In the genomic region with DNA sequence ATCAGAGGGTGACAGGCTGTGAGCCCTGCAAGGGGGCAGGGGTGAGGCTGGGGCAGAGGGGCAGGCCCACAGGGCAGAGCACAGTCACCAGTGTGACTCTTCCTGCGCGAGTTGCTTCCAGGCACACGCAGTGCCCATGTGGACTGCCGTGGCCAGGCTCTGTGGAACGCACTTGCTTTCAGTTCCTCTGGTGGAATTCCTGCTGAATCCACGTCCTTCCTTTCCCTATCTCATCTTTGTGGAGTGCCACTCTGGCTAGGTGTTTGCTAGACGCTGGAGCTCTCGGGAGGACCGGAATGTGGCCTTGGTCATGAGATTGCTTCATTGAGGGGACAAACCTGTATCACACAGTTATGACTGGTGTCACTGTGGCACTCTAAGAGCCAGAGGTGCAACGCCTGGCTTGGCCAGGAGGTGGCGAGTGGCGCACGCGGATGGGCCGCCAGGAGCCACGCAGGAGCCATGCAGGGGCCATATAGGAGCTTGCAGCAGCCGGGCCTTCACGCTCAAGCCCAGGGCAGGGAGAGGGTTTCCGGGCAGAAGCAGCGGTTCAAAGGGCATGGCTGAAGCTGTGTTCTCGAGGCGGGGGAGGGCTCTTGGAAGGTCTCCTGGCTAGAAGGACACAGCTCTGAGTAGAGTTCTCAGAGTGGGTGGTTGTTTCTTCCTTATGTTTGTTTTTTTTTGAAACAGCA, we compare ENCODE assay signal across 2 cellular contexts.
TF ChIP-seq lines count a peak whose summit lies in the region.

No MANE protein-coding gene starts in this region.

TF ChIP-seq in HEK293T, 16 proteins besides CTCF, POLR2A, EP300 and RAD21 (continued from another document):
- TF ChIP-seq, protein P1, sequence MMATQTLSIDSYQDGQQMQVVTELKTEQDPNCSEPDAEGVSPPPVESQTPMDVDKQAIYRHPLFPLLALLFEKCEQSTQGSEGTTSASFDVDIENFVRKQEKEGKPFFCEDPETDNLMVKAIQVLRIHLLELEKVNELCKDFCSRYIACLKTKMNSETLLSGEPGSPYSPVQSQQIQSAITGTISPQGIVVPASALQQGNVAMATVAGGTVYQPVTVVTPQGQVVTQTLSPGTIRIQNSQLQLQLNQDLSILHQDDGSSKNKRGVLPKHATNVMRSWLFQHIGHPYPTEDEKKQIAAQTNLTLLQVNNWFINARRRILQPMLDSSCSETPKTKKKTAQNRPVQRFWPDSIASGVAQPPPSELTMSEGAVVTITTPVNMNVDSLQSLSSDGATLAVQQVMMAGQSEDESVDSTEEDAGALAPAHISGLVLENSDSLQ (IDR thresholded peaks at IDR 0.05) = no peak
- TF ChIP-seq TARDBP (IDR thresholded peaks at IDR 0.05) (no peak), FOXK2 (IDR thresholded peaks at IDR 0.05) (no peak), L3MBTL2 (conservative IDR thresholded peaks at IDR 0.05) (no peak; the same call in 1 of the 2 replicates), FOXA1 (IDR thresholded peaks at IDR 0.05) (no peak), NFRKB (IDR thresholded peaks at IDR 0.05) (no peak), LEF1 (IDR thresholded peaks at IDR 0.05; ENCODE audit: borderline replicate concordance) (no peak), BHLHE40 (IDR thresholded peaks at IDR 0.05; ENCODE audit: borderline replicate concordance) (no peak), ELF4 (IDR thresholded peaks at IDR 0.05) (no peak), HDGF (IDR thresholded peaks at IDR 0.05; ENCODE audit: borderline replicate concordance) (no peak), CTBP1 (IDR thresholded peaks at IDR 0.05; ENCODE audit: borderline replicate concordance) (no peak), ARNT (IDR thresholded peaks at IDR 0.05) (no peak)

TF ChIP-seq in H1, 55 proteins besides CTCF, POLR2A, EP300 and RAD21 (continued from another document):
- no peak for TF ChIP-seq MAFK (IDR thresholded peaks at IDR 0.05; ENCODE audit: low read depth, low read length)
- TF ChIP-seq BACH1 (IDR thresholded peaks at IDR 0.05; ENCODE audit: low read length) = peak; percentile 51; the same call in 1 of the 2 replicates
- no peak for TF ChIP-seq JUND (IDR thresholded peaks at IDR 0.05; ENCODE audit: low read length)
- TF ChIP-seq NANOG (IDR thresholded peaks at IDR 0.05; ENCODE audit: insufficient read depth, low read depth, low read length, poor library complexity, severe bottlenecking) = no peak
- TF ChIP-seq, protein P2, sequence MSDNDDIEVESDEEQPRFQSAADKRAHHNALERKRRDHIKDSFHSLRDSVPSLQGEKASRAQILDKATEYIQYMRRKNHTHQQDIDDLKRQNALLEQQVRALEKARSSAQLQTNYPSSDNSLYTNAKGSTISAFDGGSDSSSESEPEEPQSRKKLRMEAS (IDR thresholded peaks at IDR 0.05) = peak; percentile 82
